In genomic region chr17:45277992-45278391, GRCh38 we compare ENCODE assay signal across 12 cellular contexts. TPM values are rescaled to one million over a fixed set of nuclear protein-coding genes. Genes with fewer than 3 reads are reported as not detected.
DNase-seq lines count a peak whose midpoint lies in the region; TF ChIP-seq lines count a peak whose summit lies in the region.
"Had no signal": no experiment of that assay in that cellular context is flagged by ENCODE, and none has a peak within 500 bp of the region (broad histone marks: within the 10 kb centered on the region; RNA-seq: fewer than 3 reads in every experiment).

No MANE protein-coding gene starts in this region.

- no peak for TF ChIP-seq EP300 in esophagus muscularis mucosa (IDR thresholded peaks at IDR 0.05)

- H3K4me1 ChIP-seq in esophagus muscularis mucosa (peaks cover 39 to 80% (median 72%) of the 10 kb centered on the region in 4 donors), uterus (peaks cover 0 to 15% of the 10 kb centered on the region in 2 donors)

- intact Hi-C loops in esophagus muscularis mucosa (cut with DNase I) (loop anchor here (1.0 to 5.0 kb wide), 2 partner anchors 34 to 107 kb away; no protein-coding TSS in a partner anchor), uterus (cut with DNase I; ENCODE audit: low total_unique reads) (loop anchor here (5.0 kb wide), 1 partner anchor 109 kb away; no protein-coding TSS in a partner anchor)

- H3K27ac Mint-ChIP-seq in activated naive CD8-positive, alpha-beta T cell, result peak overlapping the region; percentile 70
- H3K27ac Mint-ChIP-seq in activated naive CD8-positive, alpha-beta T cell treated with anti-CD3 and anti-CD28 coated beads for 36 hours, result no peak overlapping the region
- H3K27ac Mint-ChIP-seq in mesothelial cell of epicardium, result peak overlapping the region; percentile 52

- H3K27me3 Mint-ChIP-seq in activated naive CD8-positive, alpha-beta T cell, result no peaks in the 10 kb centered on the region
- no peaks in the 10 kb centered on the region for H3K27me3 Mint-ChIP-seq in activated naive CD8-positive, alpha-beta T cell treated with anti-CD3 and anti-CD28 coated beads for 36 hours
- no peaks in the 10 kb centered on the region for H3K27me3 Mint-ChIP-seq in mesothelial cell of epicardium (ENCODE audit: low read depth)

- H3K27ac ChIP-seq in esophagus muscularis mucosa (replicated peaks in 1 of 4) (peak overlapping the region; percentile 68 to 99 (median 82)), uterus (peak overlapping the region; percentile 35 to 72)
- H3K27ac ChIP-seq: HL-60 had no signal

- TF ChIP-seq CTCF in esophagus muscularis mucosa (IDR thresholded peaks at IDR 0.05), result no peak
- TF ChIP-seq CTCF in mesothelial cell of epicardium (IDR thresholded peaks at IDR 0.05; ENCODE audit: unreplicated experiment), result no peak
- TF ChIP-seq CTCF in uterus (IDR thresholded peaks at IDR 0.05), result no peak

- 18% methylated on average over 7 of the region's 7 CpGs for WGBS in esophagus muscularis mucosa

- H3K4me1 Mint-ChIP-seq in activated naive CD8-positive, alpha-beta T cell (ENCODE audit: low read depth), result peaks cover 15% of the 10 kb centered on the region
- H3K4me1 Mint-ChIP-seq in activated naive CD8-positive, alpha-beta T cell treated with anti-CD3 and anti-CD28 coated beads for 36 hours, result peaks cover 7% of the 10 kb centered on the region
- peaks cover 15% of the 10 kb centered on the region for H3K4me1 Mint-ChIP-seq in mesothelial cell of epicardium

- no peak overlapping the region for H3K4me3 Mint-ChIP-seq in activated naive CD8-positive, alpha-beta T cell
- no peak overlapping the region for H3K4me3 Mint-ChIP-seq in activated naive CD8-positive, alpha-beta T cell treated with anti-CD3 and anti-CD28 coated beads for 36 hours
- no peak overlapping the region for H3K4me3 Mint-ChIP-seq in mesothelial cell of epicardium

- no peaks in the 10 kb centered on the region for H3K9me3 ChIP-seq in esophagus muscularis mucosa
- no peaks in the 10 kb centered on the region for H3K9me3 ChIP-seq in uterus

- no peaks in the 10 kb centered on the region for H3K36me3 Mint-ChIP-seq in activated naive CD8-positive, alpha-beta T cell
- peaks cover 6% of the 10 kb centered on the region for H3K36me3 Mint-ChIP-seq in activated naive CD8-positive, alpha-beta T cell treated with anti-CD3 and anti-CD28 coated beads for 36 hours
- peaks cover 16% of the 10 kb centered on the region for H3K36me3 Mint-ChIP-seq in mesothelial cell of epicardium

- H3K27me3 ChIP-seq in esophagus muscularis mucosa (no peaks in the 10 kb centered on the region), uterus (no peaks in the 10 kb centered on the region)

- H3K36me3 ChIP-seq in esophagus muscularis mucosa (peaks cover 15 to 35% (median 25%) of the 10 kb centered on the region in 4 donors), uterus (no peaks in the 10 kb centered on the region)

- DNase-seq in activated naive CD8-positive, alpha-beta T cell treated with anti-CD3 and anti-CD28 coated beads for 36 hours, result no peak
- DNase-seq in esophagus muscularis mucosa (ENCODE audit: extremely low spot score) (no peak), mesothelial cell of epicardium (ENCODE audit: low spot score in 2 of 2, unreplicated experiment in 2 of 2) (no peak), uterus (peak; percentile 47 to 56), NCI-H1105 treated with DMSO at 0.1 percent for 48 hours (lab: John Stamatoyannopoulos, UW) (no peak), mucosa of gallbladder (ENCODE audit: low spot score) (no peak), mesenteric fat pad (ENCODE audit: low spot score) (no peak)
- DNase-seq: activated gamma-delta T cell, islet precursor cell had no signal

- TF ChIP-seq POLR2A in esophagus muscularis mucosa (IDR thresholded peaks at IDR 0.05; ENCODE audit: low read depth), result no peak
- no peak for TF ChIP-seq POLR2A in uterus (IDR thresholded peaks at IDR 0.05)

- H3K9me3 Mint-ChIP-seq in activated naive CD8-positive, alpha-beta T cell (ENCODE audit: low read depth), result no peaks in the 10 kb centered on the region
- no peaks in the 10 kb centered on the region for H3K9me3 Mint-ChIP-seq in activated naive CD8-positive, alpha-beta T cell treated with anti-CD3 and anti-CD28 coated beads for 36 hours
- H3K9me3 Mint-ChIP-seq in mesothelial cell of epicardium, result no peaks in the 10 kb centered on the region

- H3K4me3 ChIP-seq in esophagus muscularis mucosa (peak overlapping the region in 1 of 4 donors; percentile 5), uterus (no peak overlapping the region)

RNA-seq across cellular contexts. Expression of gene SPATA32, which starts 16.1 kb away (rescaled TPM):
- total RNA-seq in activated naive CD8-positive, alpha-beta T cell treated with anti-CD3 and anti-CD28 coated beads for 36 hours, result under 1 TPM; 0.62 to 0.68 TPM
- total RNA-seq in esophagus muscularis mucosa (not detected), mesothelial cell of epicardium (not detected in 3 replicates), uterus (not detected), mucosa of gallbladder (not detected), mesenteric fat pad (not detected)
- total RNA-seq: pulmonary artery endothelial cell had no signal

RNA-seq across cellular contexts. Expression of gene MAP3K14, which starts 38.8 kb away (rescaled TPM):
- 10 to 100 TPM; 27.1 to 28.3 TPM for total RNA-seq in activated naive CD8-positive, alpha-beta T cell treated with anti-CD3 and anti-CD28 coated beads for 36 hours
- 10 to 100 TPM in 3 of 4 donors, 1 to 10 TPM in 1; 7.8 to 26.5 (median 10.6) TPM for total RNA-seq in esophagus muscularis mucosa
- 8.9 to 9.9 TPM (median 9.8 TPM) in 3 replicates for total RNA-seq in mesothelial cell of epicardium
- 10 to 100 TPM in 1 of 4 donors, 1 to 10 TPM in 3; 1.0 to 22.1 (median 4.9) TPM for total RNA-seq in uterus
- total RNA-seq in mucosa of gallbladder, result 19.1 TPM
- 8.7 TPM for total RNA-seq in mesenteric fat pad

RNA-seq across cellular contexts. Expression of gene FMNL1, which starts 56.3 kb away (rescaled TPM):
- total RNA-seq in activated naive CD8-positive, alpha-beta T cell treated with anti-CD3 and anti-CD28 coated beads for 36 hours, result 100 to 1,000 TPM; 215 to 219 TPM
- 10 to 100 TPM; 11.0 to 26.7 (median 19.6) TPM for total RNA-seq in esophagus muscularis mucosa
- total RNA-seq in mesothelial cell of epicardium, result 3.0 to 3.7 TPM (median 3.6 TPM) in 3 replicates
- total RNA-seq in uterus, result 10 to 100 TPM in 1 of 4 donors, 1 to 10 TPM in 3; 2.6 to 12.3 (median 3.6) TPM
- total RNA-seq in mucosa of gallbladder, result 30.7 TPM
- 51.2 TPM for total RNA-seq in mesenteric fat pad

Comparison
In these comparisons a context has a peak if more than half of its experiments do, and no peak if none do; other contexts are left out.
1. DNase-seq: peak in uterus (2 of 2); none in activated naive CD8-positive, alpha-beta T cell treated with anti-CD3 and anti-CD28 coated beads for 36 hours (single experiment), esophagus muscularis mucosa (single experiment), mesothelial cell of epicardium (0 of 2), NCI-H1105 treated with DMSO at 0.1 percent for 48 hours (single experiment), mucosa of gallbladder (single experiment) and mesenteric fat pad (single experiment).